34 cellular contexts compared by ENCODE assay signal in the genomic region with DNA sequence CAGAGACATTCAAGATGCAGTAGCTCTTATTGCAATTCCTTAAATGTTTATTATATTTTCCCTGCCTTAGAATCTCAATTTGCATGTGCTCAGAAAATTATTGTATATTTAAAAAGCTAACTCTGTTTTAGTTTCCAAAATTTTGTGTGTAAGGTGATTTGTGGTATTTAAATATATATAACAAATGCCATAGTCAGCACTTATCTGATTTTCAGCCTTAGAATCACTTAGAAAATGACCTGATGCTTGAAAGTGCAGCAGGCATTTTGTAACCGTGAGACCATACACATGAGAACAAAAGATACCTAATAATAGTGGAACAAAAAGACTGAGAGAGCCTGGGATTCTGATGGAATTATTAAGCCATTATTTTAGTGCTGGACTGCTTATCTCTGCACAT.
"Had no signal": no experiment of that assay in that cellular context is flagged by ENCODE, and none has a peak within 500 bp of the region (broad histone marks: within the 10 kb centered on the region; RNA-seq: fewer than 3 reads in every experiment).

No MANE protein-coding gene starts in this region.

- H3K79me2 ChIP-seq: hepatocyte had no signal

- H3K4me3 ChIP-seq: adrenal gland, body of pancreas, esophagus squamous epithelium, gastroesophageal sphincter, heart right ventricle, hepatocyte had no signal

- H3K27ac ChIP-seq: adrenal gland, body of pancreas, epithelial cell of prostate, esophagus squamous epithelium, gastroesophageal sphincter, heart right ventricle, hepatocyte had no signal

- H3K9me3 Mint-ChIP-seq: activated CD4-positive, alpha-beta memory T cell treated with anti-CD3 and anti-CD28 coated beads, Interleukin-2, amount 10 ng/mL, durations not matched to agents 7 days and 5 days; activated CD4-positive, alpha-beta T cell treated with anti-CD3 and anti-CD28 coated beads, Interleukin-2, amount 10 ng/mL, durations not matched to agents 24 days and 14 days; activated naive CD4-positive, alpha-beta T cell treated with anti-CD3 and anti-CD28 coated beads for 36 hours; activated naive CD4-positive, alpha-beta T cell treated with anti-CD3 and anti-CD28 coated beads, Interleukin-2, amount 50 U/mL, for 24 hours; activated naive CD8-positive, alpha-beta T cell treated with anti-CD3 and anti-CD28 coated beads for 36 hours; activated naive CD8-positive, alpha-beta T cell treated with anti-CD3 and anti-CD28 coated beads, Interleukin-2, amount 50 U/mL, for 24 hours; activated T-helper 1 cell treated with anti-CD3 and anti-CD28 coated beads, Interleukin-12 subunit alpha, Interleukin-12 subunit beta, Interleukin-2, Interleukin-4 antibody, amounts not matched to agents 30 ng/mL and 10 ng/mL and 1 ng/mL, durations not matched to agents 14 hours and 24 hours and 36 hours; activated T-helper 2 cell treated with anti-CD3 and anti-CD28 coated beads, Interferon-gamma antibody, Interleukin-2, Interleukin-4, amounts not matched to agents 10 μg/mL and 5 μg/mL and 100 μg/mL, durations not matched to agents 14 hours and 24 hours and 36 hours; T-helper 2 cell treated with Interferon-gamma antibody and Interleukin-4, amounts not matched to agents 5 μg/mL and 100 μg/mL, for 36 hours had no signal

- H3K36me3 ChIP-seq: adrenal gland, esophagus squamous epithelium, gastroesophageal sphincter, heart right ventricle had no signal

- H3K4me1 Mint-ChIP-seq: activated CD4-positive, alpha-beta T cell treated with anti-CD3 and anti-CD28 coated beads for 36 hours; activated naive CD4-positive, alpha-beta T cell treated with anti-CD3 and anti-CD28 coated beads, Interleukin-2, amount 50 U/mL, for 24 hours; activated naive CD8-positive, alpha-beta T cell treated with anti-CD3 and anti-CD28 coated beads for 36 hours; activated naive CD8-positive, alpha-beta T cell treated with anti-CD3 and anti-CD28 coated beads, Interleukin-2, amount 50 U/mL, for 24 hours; T-helper 17 cell had no signal

- H3K9me3 ChIP-seq: adrenal gland, body of pancreas, esophagus squamous epithelium, gastroesophageal sphincter had no signal

- H3K36me3 Mint-ChIP-seq: activated naive CD4-positive, alpha-beta T cell treated with anti-CD3 and anti-CD28 coated beads, Interleukin-2, amount 50 U/mL, for 24 hours; activated naive CD8-positive, alpha-beta T cell treated with anti-CD3 and anti-CD28 coated beads for 36 hours had no signal

- DNase-seq: activated CD4-positive, alpha-beta memory T cell treated with anti-CD3 and anti-CD28 coated beads, Interleukin-2, amount 10 ng/mL, durations not matched to agents 7 days and 5 days; activated CD4-positive, alpha-beta T cell treated with anti-CD3 and anti-CD28 coated beads for 36 hours; activated CD4-positive, alpha-beta T cell treated with anti-CD3 and anti-CD28 coated beads, Interleukin-2, amount 10 ng/mL, durations not matched to agents 24 days and 14 days; activated CD4-positive, alpha-beta T cell treated with anti-CD3 and anti-CD28 coated beads, Interleukin-2, amount 50 U/mL, for 4 hours; activated CD4-positive, CD25-positive, alpha-beta regulatory T cell; activated CD4-positive, CD25-positive, alpha-beta regulatory T cell treated with anti-CD3 and anti-CD28 coated beads, Interleukin-2, amount 50 U/mL, for 72 hours; activated effector memory CD4-positive, alpha-beta T cell treated with anti-CD3 and anti-CD28 coated beads, Interleukin-2, amount 50 U/mL, for 16 hours; activated naive CD4-positive, alpha-beta T cell treated with anti-CD3 and anti-CD28 coated beads for 36 hours; activated naive CD8-positive, alpha-beta T cell treated with anti-CD3 and anti-CD28 coated beads for 36 hours; activated naive CD8-positive, alpha-beta T cell treated with anti-CD3 and anti-CD28 coated beads, Interleukin-2, amount 50 U/mL, for 24 hours; activated T-cell treated with anti-CD3 and anti-CD28 coated beads, Interleukin-2, amount 50 U/mL, for 48 hours; adrenal gland; amygdala; aorta; body of pancreas; caudate nucleus; cortex of kidney; dermis blood vessel endothelial cell; effector CD8-positive, alpha-beta T cell; esophagus squamous epithelium; foreskin melanocyte; heart right ventricle; T-helper 17 cell; T1000 had no signal

- H3K4me1 ChIP-seq: adrenal gland, body of pancreas, esophagus squamous epithelium, heart right ventricle had no signal

- FAIRE-seq: colon, endometrium, endothelial cell of umbilical vein had no signal

- H3K4me3 Mint-ChIP-seq: activated CD4-positive, alpha-beta memory T cell treated with anti-CD3 and anti-CD28 coated beads, Interleukin-2, amount 10 ng/mL, durations not matched to agents 7 days and 5 days; activated CD4-positive, alpha-beta T cell treated with anti-CD3 and anti-CD28 coated beads for 36 hours; activated CD4-positive, alpha-beta T cell treated with anti-CD3 and anti-CD28 coated beads, Interleukin-2, amount 10 ng/mL, durations not matched to agents 24 days and 14 days; activated naive CD4-positive, alpha-beta T cell treated with anti-CD3 and anti-CD28 coated beads for 36 hours; activated naive CD4-positive, alpha-beta T cell treated with anti-CD3 and anti-CD28 coated beads, Interleukin-2, amount 50 U/mL, for 24 hours; activated naive CD8-positive, alpha-beta T cell treated with anti-CD3 and anti-CD28 coated beads for 36 hours; activated naive CD8-positive, alpha-beta T cell treated with anti-CD3 and anti-CD28 coated beads, Interleukin-2, amount 50 U/mL, for 24 hours; activated T-helper 1 cell treated with anti-CD3 and anti-CD28 coated beads, Interleukin-12 subunit alpha, Interleukin-12 subunit beta, Interleukin-2, Interleukin-4 antibody, amounts not matched to agents 30 ng/mL and 10 ng/mL and 1 ng/mL, durations not matched to agents 14 hours and 24 hours and 36 hours; T-helper 17 cell; T-helper 2 cell treated with Interferon-gamma antibody and Interleukin-4, amounts not matched to agents 5 μg/mL and 100 μg/mL, for 36 hours had no signal

- H3K27me3 Mint-ChIP-seq: activated naive CD8-positive, alpha-beta T cell treated with anti-CD3 and anti-CD28 coated beads, Interleukin-2, amount 50 U/mL, for 24 hours had no signal

- ATAC-seq: activated CD4-positive, alpha-beta T cell treated with anti-CD3 and anti-CD28 coated beads for 36 hours; activated naive CD8-positive, alpha-beta T cell treated with anti-CD3 and anti-CD28 coated beads, Interleukin-2, amount 50 U/mL, for 24 hours; body of pancreas; gastroesophageal sphincter; heart right ventricle; T-helper 17 cell had no signal

- H3K27me3 ChIP-seq: adrenal gland, body of pancreas, esophagus squamous epithelium, gastroesophageal sphincter, heart right ventricle, hepatocyte had no signal

- H2AFZ ChIP-seq: hepatocyte had no signal

- H3K4me2 ChIP-seq: hepatocyte had no signal
